16 cellular contexts compared by ENCODE assay signal in genomic region chr11:123217897-123218296, GRCh38. TPM values are rescaled to one million over a fixed set of nuclear protein-coding genes. Genes with fewer than 3 reads are reported as not detected.
A peak's percentile ranks its signal among the peaks of the same experiment; 100 is the strongest.
DNase-seq lines count a peak whose midpoint lies in the region; ATAC-seq, FAIRE-seq and TF ChIP-seq lines count a peak whose summit lies in the region.
"Had no signal": no experiment of that assay in that cellular context is flagged by ENCODE, and none has a peak within 500 bp of the region (broad histone marks: within the 10 kb centered on the region; RNA-seq: fewer than 3 reads in every experiment).

No MANE protein-coding gene starts in this region.

- H3K4me1 ChIP-seq in A549 (peaks cover 30% of the 10 kb centered on the region), HUES6 (ENCODE audit: control insufficient read depth, insufficient read depth, low read length) (peaks cover 23% of the 10 kb centered on the region), endodermal cell (ENCODE audit: control insufficient read depth, insufficient read depth, low read length) (peaks cover 7% of the 10 kb centered on the region), upper lobe of left lung (no peaks in the 10 kb centered on the region)
- H3K4me1 ChIP-seq: heart left ventricle had no signal

- peaks cover 29% of the 10 kb centered on the region for H3K4me1 Mint-ChIP-seq in endodermal cell
- H3K4me1 Mint-ChIP-seq in nephron progenitor cell, result peaks cover 60% of the 10 kb centered on the region
- no peaks in the 10 kb centered on the region for H3K4me1 Mint-ChIP-seq in activated CD8-positive, alpha-beta T cell treated with anti-CD3 and anti-CD28 coated beads for 36 hours (ENCODE audit: low read depth)

- H3K27me3 Mint-ChIP-seq in endodermal cell (ENCODE audit: insufficient read depth), result peaks cover 3% of the 10 kb centered on the region
- H3K27me3 Mint-ChIP-seq in nephron progenitor cell (ENCODE audit: low read depth, poor library complexity), result no peaks in the 10 kb centered on the region
- H3K27me3 Mint-ChIP-seq in activated CD8-positive, alpha-beta T cell treated with anti-CD3 and anti-CD28 coated beads for 36 hours, result peaks cover 2% of the 10 kb centered on the region

- H3K9ac ChIP-seq in HUES6 (ENCODE audit: low read length) (no peak overlapping the region), endodermal cell (ENCODE audit: extremely low read depth, low read length, poor library complexity, severe bottlenecking) (peak overlapping the region; percentile 71)

- no peak for DNase-seq in A549 (ENCODE audit: low read depth in 1 of 2, low spot score in 1 of 2)
- DNase-seq in endodermal cell, result peak; percentile 77
- DNase-seq in nephron progenitor cell, result no peak
- no peak for DNase-seq in upper lobe of left lung
- DNase-seq in activated CD8-positive, alpha-beta T cell treated with anti-CD3 and anti-CD28 coated beads for 36 hours, result no peak
- DNase-seq in activated T-cell treated with anti-CD3 and anti-CD28 coated beads, Interleukin-2, amount 50 U/mL, for 1 hour, result no peak
- DNase-seq: activated CD4-positive, alpha-beta T cell treated with anti-CD3 and anti-CD28 coated beads for 1 hour; CD8-positive, alpha-beta T cell; heart left ventricle; NCI-H1436; SHP77 had no signal

- TF ChIP-seq RAD21 in A549 (conservative IDR thresholded peaks at IDR 0.05 in 1 of 2, IDR thresholded peaks at IDR 0.05 in 1 of 2), result no peak

- POLR2A ChIA-PET in A549 (lab: Yijun Ruan, JAX), result no interaction called here
- POLR2A ChIA-PET in activated CD8-positive, alpha-beta T cell treated with anti-CD3 and anti-CD28 coated beads for 36 hours (lab: Charles Lee), result interaction anchor here (0.7 kb wide), 1 partner anchor 83 kb away, joined by 4 read pairs; no protein-coding TSS in a partner anchor

- FAIRE-seq in A549 (lab: Jason Lieb, UNC), result no peak

- peaks cover 7% of the 10 kb centered on the region for H3K9me3 ChIP-seq in A549
- H3K9me3 ChIP-seq in HUES6 (ENCODE audit: control insufficient read depth, insufficient read depth, low read depth, low read length), result peaks cover 11% of the 10 kb centered on the region; the same call in 1 of the 2 replicates
- H3K9me3 ChIP-seq in endodermal cell (ENCODE audit: control insufficient read depth, low read length), result peaks cover 9% of the 10 kb centered on the region
- H3K9me3 ChIP-seq in upper lobe of left lung, result peaks cover 0 to 7% (median 0%) of the 10 kb centered on the region in 4 donors

- ATAC-seq in A549 (peak in 1 of 2 experiments; percentile 31; a peak in 3 of 6 replicates), upper lobe of left lung (ENCODE audit: low FRiP score in 2 of 2) (no peak), GM18505 (IDR thresholded peaks at IDR 0.05; ENCODE audit: unreplicated experiment) (no peak)
- ATAC-seq in activated CD8-positive, alpha-beta T cell treated with anti-CD3 and anti-CD28 coated beads for 36 hours, result no peak
- ATAC-seq: CD8-positive, alpha-beta T cell; heart left ventricle had no signal

- TF ChIP-seq EP300 in A549 (IDR thresholded peaks at IDR 0.05), result no peak
- no peak for TF ChIP-seq EP300 in upper lobe of left lung (IDR thresholded peaks at IDR 0.05)

- peak overlapping the region; percentile 79 for H3K4me2 ChIP-seq in A549

- H3K27ac Mint-ChIP-seq in endodermal cell (peak overlapping the region; percentile 96), nephron progenitor cell (peak overlapping the region; percentile 54)
- H3K27ac Mint-ChIP-seq in activated CD8-positive, alpha-beta T cell treated with anti-CD3 and anti-CD28 coated beads for 36 hours, result no peak overlapping the region
- H3K27ac Mint-ChIP-seq: CD8-positive, alpha-beta T cell; T-helper 2 cell treated with Interferon-gamma antibody and Interleukin-4, amounts not matched to agents 5 μg/mL and 100 μg/mL, for 36 hours had no signal

- peak overlapping the region; percentile 85 to 92 for H3K27ac ChIP-seq in A549
- H3K27ac ChIP-seq in HUES6 (ENCODE audit: low read depth, low read length), result peak overlapping the region; percentile 80; the same call in 1 of the 2 replicates
- peak overlapping the region; percentile 3 for H3K27ac ChIP-seq in endodermal cell (ENCODE audit: low read depth, low read length)
- H3K27ac ChIP-seq in upper lobe of left lung, result no peak overlapping the region
- H3K27ac ChIP-seq: heart left ventricle, skin epidermis, tibial nerve had no signal

- intact Hi-C loops in activated CD8-positive, alpha-beta T cell treated with anti-CD3 and anti-CD28 coated beads for 36 hours (cut with micrococcal nuclease), result no loop called here

- TF ChIP-seq CTCF in A549 (IDR thresholded peaks at IDR 0.05) (no peak), endodermal cell (conservative IDR thresholded peaks at IDR 0.05) (no peak), nephron progenitor cell (IDR thresholded peaks at IDR 0.05) (no peak), upper lobe of left lung (IDR thresholded peaks at IDR 0.05) (no peak)
- no peak for TF ChIP-seq CTCF in activated CD8-positive, alpha-beta T cell treated with anti-CD3 and anti-CD28 coated beads for 36 hours (IDR thresholded peaks at IDR 0.05)

- no peaks in the 10 kb centered on the region for H3K36me3 ChIP-seq in HUES6 (ENCODE audit: control insufficient read depth, insufficient read depth, low read length)
- H3K36me3 ChIP-seq in endodermal cell (ENCODE audit: control insufficient read depth, insufficient read depth, low read length), result no peaks in the 10 kb centered on the region
- no peaks in the 10 kb centered on the region for H3K36me3 ChIP-seq in upper lobe of left lung
- H3K36me3 ChIP-seq: heart left ventricle, tibial nerve had no signal

- CTCF ChIA-PET in A549 (lab: Yijun Ruan, JAX), result interaction anchor here (1.2 to 4.7 kb wide), 3 partner anchors 27 to 74 kb away, joined by 3 to 21 read pairs (median 4); no protein-coding TSS in a partner anchor
- CTCF ChIA-PET in activated CD8-positive, alpha-beta T cell treated with anti-CD3 and anti-CD28 coated beads for 36 hours (lab: Charles Lee), result interaction anchor here (1.0 to 1.7 kb wide), 3 partner anchors 29 to 106 kb away, joined by 3 to 6 read pairs (median 3); no protein-coding TSS in a partner anchor

- H3K9me3 Mint-ChIP-seq in endodermal cell (peaks cover 16% of the 10 kb centered on the region), nephron progenitor cell (peaks cover 22% of the 10 kb centered on the region)
- peaks cover 4% of the 10 kb centered on the region for H3K9me3 Mint-ChIP-seq in activated CD8-positive, alpha-beta T cell treated with anti-CD3 and anti-CD28 coated beads for 36 hours

- H3K27me3 ChIP-seq in HUES6 (ENCODE audit: control insufficient read depth, insufficient read depth, low read length), result no peaks in the 10 kb centered on the region
- H3K27me3 ChIP-seq in endodermal cell (ENCODE audit: control insufficient read depth, insufficient read depth, low read length, poor library complexity, severe bottlenecking), result no peaks in the 10 kb centered on the region
- H3K27me3 ChIP-seq in upper lobe of left lung, result no peaks in the 10 kb centered on the region

- H3K4me3 ChIP-seq in A549 (no peak overlapping the region), HUES6 (ENCODE audit: low read depth, low read length) (peak overlapping the region; percentile 7; the same call in 1 of the 2 replicates), endodermal cell (ENCODE audit: low read length) (no peak overlapping the region), upper lobe of left lung (no peak overlapping the region)
- H3K4me3 ChIP-seq: heart left ventricle, skin epidermis, tibial nerve had no signal

- H3K4me3 Mint-ChIP-seq in endodermal cell, result no peak overlapping the region
- no peak overlapping the region for H3K4me3 Mint-ChIP-seq in nephron progenitor cell
- no peak overlapping the region for H3K4me3 Mint-ChIP-seq in activated CD8-positive, alpha-beta T cell treated with anti-CD3 and anti-CD28 coated beads for 36 hours
- H3K4me3 Mint-ChIP-seq: CD8-positive, alpha-beta T cell; T-helper 2 cell treated with Interferon-gamma antibody and Interleukin-4, amounts not matched to agents 5 μg/mL and 100 μg/mL, for 36 hours had no signal

- H3K36me3 Mint-ChIP-seq in endodermal cell (ENCODE audit: low read depth) (no peaks in the 10 kb centered on the region), nephron progenitor cell (ENCODE audit: low read depth) (peaks cover 11% of the 10 kb centered on the region)
- H3K36me3 Mint-ChIP-seq in activated CD8-positive, alpha-beta T cell treated with anti-CD3 and anti-CD28 coated beads for 36 hours (ENCODE audit: low read depth), result no peaks in the 10 kb centered on the region
- H3K36me3 Mint-ChIP-seq: CD8-positive, alpha-beta T cell had no signal

- WGBS in A549 (ENCODE audit: missing lambda C conversion rate), result 2% methylated on average over 3 of the region's 3 CpGs
- 20% methylated on average over 3 of the region's 3 CpGs; no CpG with 5 or more reads in 1 of the 2 experiments for WGBS in endodermal cell (ENCODE audit: insufficient coverage in 1 of 2, insufficient read length in 1 of 2), 2 experiments
- WGBS in upper lobe of left lung, 2 donors, result 29 to 32% methylated on average over 3 of the region's 3 CpGs

- no peak for TF ChIP-seq POLR2A in A549 (IDR thresholded peaks at IDR 0.05; ENCODE audit: low read length)
- TF ChIP-seq POLR2A in upper lobe of left lung (IDR thresholded peaks at IDR 0.05), result no peak
- no peak for TF ChIP-seq POLR2A in GM18505 (IDR thresholded peaks at IDR 0.05; ENCODE audit: borderline replicate concordance, extremely low read depth, insufficient read depth, insufficient read length)

TF ChIP-seq in A549, 52 proteins besides CTCF, POLR2A, EP300 and RAD21:
- no peak for TF ChIP-seq E2F6 (IDR thresholded peaks at IDR 0.05; ENCODE audit: borderline replicate concordance, low read depth)
- TF ChIP-seq GATA3 (IDR thresholded peaks at IDR 0.05; ENCODE audit: borderline replicate concordance), result no peak

RNA-seq across cellular contexts. Expression of gene CLMP, which starts 22.8 kb away (rescaled TPM):
- 15.7 and 19.0 TPM in 2 replicates for polyA plus RNA-seq in A549 (2011; rRNA removed)
- 6.2 TPM in 2 replicates for polyA plus RNA-seq in A549 (2012; cell fraction: cytosol; rRNA removed)
- polyA plus RNA-seq in A549 (2012; cell fraction: nucleus; rRNA removed), result 3.3 TPM in 2 replicates
- 16.9 to 18.2 TPM (median 17.1 TPM) in 3 replicates for polyA plus RNA-seq in A549 (2017; fragmentation: RNase III; extraction: RNeasy Plus Mini Kit Qiagen cat#74134 plus additional on column Dnase treatment)
- 36.2 and 41.9 TPM in 2 replicates for polyA minus RNA-seq in A549 (2011; rRNA and poly(A)+ RNA removed)
- total RNA-seq in endodermal cell, result 10 to 100 TPM; 86.5 to 94.4 TPM
- 18.3 TPM for polyA plus RNA-seq in endodermal cell (2013, experiment 1 of 2)
- 23.9 TPM for polyA plus RNA-seq in endodermal cell (2013, experiment 2 of 2)
- total RNA-seq in upper lobe of left lung, result 10 to 100 TPM in 5 of 6 donors, 1 to 10 TPM in 1; 6.0 to 23.4 (median 15.3) TPM
- total RNA-seq in activated CD8-positive, alpha-beta T cell treated with anti-CD3 and anti-CD28 coated beads for 36 hours, result under 1 TPM in 1 of 2 experiments, not detected in 1; 0.09 TPM

Comparison
In these comparisons a context has a peak if more than half of its experiments do, and no peak if none do; other contexts are left out.
1. H3K27ac ChIP-seq: peak in A549 (2 of 2), HUES6 (single experiment) and endodermal cell (single experiment); none in upper lobe of left lung (0 of 4).
2. RNA of gene CLMP, which starts 22.8 kb away (total RNA-seq): 86.5 to 94.4 TPM in endodermal cell and 6.0 to 23.4 TPM in upper lobe of left lung; 0.09 TPM in activated CD8-positive, alpha-beta T cell treated with anti-CD3 and anti-CD28 coated beads for 36 hours; every median in the first group is over 4 times any median in the second.